ENCODE assay signal across 15 cellular contexts in the genomic region with DNA sequence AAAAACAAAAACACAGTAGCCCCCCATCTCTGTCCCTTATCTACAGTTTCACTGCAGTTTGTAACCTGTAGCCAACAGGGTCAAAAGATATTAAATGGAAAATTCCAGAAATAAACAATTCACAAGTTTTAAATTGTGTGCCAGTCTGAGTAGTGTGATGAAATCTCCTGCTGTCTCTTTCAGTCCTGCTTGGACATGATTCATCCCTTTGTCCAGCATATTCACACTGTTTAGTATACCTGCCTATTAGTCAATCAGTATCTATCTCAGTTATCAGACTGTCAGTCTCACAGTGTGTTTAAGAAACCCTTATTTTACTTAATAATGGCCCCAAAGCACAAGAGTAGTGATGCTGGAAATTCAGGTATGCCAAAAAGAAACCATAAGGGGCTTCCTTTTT. TPM values are rescaled to one million over a fixed set of nuclear protein-coding genes. Genes with fewer than 3 reads are reported as not detected.
DNase-seq lines count a peak whose midpoint lies in the region; ATAC-seq lines count a peak whose summit lies in the region.
"Had no signal": no experiment of that assay in that cellular context is flagged by ENCODE, and none has a peak within 500 bp of the region (broad histone marks: within the 10 kb centered on the region; RNA-seq: fewer than 3 reads in every experiment).

No MANE protein-coding gene starts in this region.

- H3K4me3 Mint-ChIP-seq in activated T-cell treated with anti-CD3 and anti-CD28 coated beads, Interleukin-2, amount 50 U/mL, for 72 hours, result peak overlapping the region in 1 of 2 donors; percentile 39
- no peak overlapping the region for H3K4me3 Mint-ChIP-seq in activated naive CD8-positive, alpha-beta T cell treated with anti-CD3 and anti-CD28 coated beads for 36 hours
- peak overlapping the region; percentile 29 to 72 (median 41) for H3K4me3 Mint-ChIP-seq in immature natural killer cell

- no peak for ATAC-seq in activated T-cell treated with anti-CD3 and anti-CD28 coated beads, Interleukin-2, amount 50 U/mL, for 72 hours (replicated peaks in 1 of 2)
- ATAC-seq in GM19397 (IDR thresholded peaks at IDR 0.05; ENCODE audit: unreplicated experiment), result no peak
- ATAC-seq: left ventricle myocardium superior had no signal

- H3K36me3 Mint-ChIP-seq in activated T-cell treated with anti-CD3 and anti-CD28 coated beads, Interleukin-2, amount 50 U/mL, for 72 hours (ENCODE audit: insufficient read depth in 2 of 2), result peaks cover 14 to 44% of the 10 kb centered on the region in 2 donors
- peaks cover 53% of the 10 kb centered on the region for H3K36me3 Mint-ChIP-seq in activated naive CD8-positive, alpha-beta T cell treated with anti-CD3 and anti-CD28 coated beads for 36 hours
- peaks cover 3 to 12% (median 7%) of the 10 kb centered on the region in 3 donors for H3K36me3 Mint-ChIP-seq in immature natural killer cell

- DNase-seq in activated T-cell treated with anti-CD3 and anti-CD28 coated beads, Interleukin-2, amount 50 U/mL, for 72 hours, result no peak
- DNase-seq in activated T-cell treated with anti-CD3 and anti-CD28 coated beads for 4 hours, result no peak
- no peak for DNase-seq in activated naive CD8-positive, alpha-beta T cell treated with anti-CD3 and anti-CD28 coated beads for 36 hours
- DNase-seq in immature natural killer cell, result no peak
- peak; percentile 43 for DNase-seq in skeletal muscle cell (ENCODE audit: low read depth)
- no peak for DNase-seq in SK-N-DZ (ENCODE audit: low spot score)
- DNase-seq in NOMO-1 treated with DMSO at 0.1 percent for 48 hours (lab: John Stamatoyannopoulos, UW; ENCODE audit: unreplicated experiment), result no peak
- DNase-seq: Caco-2, left ventricle myocardium superior, NCI-H1417, NCI-H446, retina, SW 1271 had no signal

- H3K4me1 Mint-ChIP-seq in activated T-cell treated with anti-CD3 and anti-CD28 coated beads, Interleukin-2, amount 50 U/mL, for 72 hours (ENCODE audit: low read depth), result peaks cover 77% of the 10 kb centered on the region
- peaks cover 58% of the 10 kb centered on the region for H3K4me1 Mint-ChIP-seq in activated naive CD8-positive, alpha-beta T cell treated with anti-CD3 and anti-CD28 coated beads for 36 hours
- peaks cover 86 to 100% of the 10 kb centered on the region in 2 donors for H3K4me1 Mint-ChIP-seq in immature natural killer cell

- H3K27ac Mint-ChIP-seq in activated T-cell treated with anti-CD3 and anti-CD28 coated beads, Interleukin-2, amount 50 U/mL, for 72 hours, result peak overlapping the region; percentile 82
- H3K27ac Mint-ChIP-seq in activated naive CD8-positive, alpha-beta T cell treated with anti-CD3 and anti-CD28 coated beads for 36 hours, result peak overlapping the region; percentile 23
- peak overlapping the region; percentile 12 to 71 (median 40) for H3K27ac Mint-ChIP-seq in immature natural killer cell

- H3K27me3 Mint-ChIP-seq in activated T-cell treated with anti-CD3 and anti-CD28 coated beads, Interleukin-2, amount 50 U/mL, for 72 hours (ENCODE audit: low read depth), result no peaks in the 10 kb centered on the region
- no peaks in the 10 kb centered on the region for H3K27me3 Mint-ChIP-seq in activated naive CD8-positive, alpha-beta T cell treated with anti-CD3 and anti-CD28 coated beads for 36 hours
- H3K27me3 Mint-ChIP-seq in immature natural killer cell (ENCODE audit: low read depth in 3 of 3), result peaks cover 5 to 6% (median 5%) of the 10 kb centered on the region in 3 donors

- H3K9me3 Mint-ChIP-seq in activated T-cell treated with anti-CD3 and anti-CD28 coated beads, Interleukin-2, amount 50 U/mL, for 72 hours, result peaks cover 6 to 9% of the 10 kb centered on the region in 2 donors
- H3K9me3 Mint-ChIP-seq in activated naive CD8-positive, alpha-beta T cell treated with anti-CD3 and anti-CD28 coated beads for 36 hours, result peaks cover 12% of the 10 kb centered on the region
- H3K9me3 Mint-ChIP-seq in immature natural killer cell, result no peaks in the 10 kb centered on the region

- no peak overlapping the region for H3K4me3 ChIP-seq in skeletal muscle cell (ENCODE audit: low read depth, low read length)
- H3K4me3 ChIP-seq: hepatocyte had no signal

RNA-seq across cellular contexts. Expression of a gene that starts 21.9 kb away (rescaled TPM):
- 100 to 1,000 TPM; 209 to 223 TPM for total RNA-seq in activated T-cell treated with anti-CD3 and anti-CD28 coated beads, Interleukin-2, amount 50 U/mL, for 72 hours
- 10 to 100 TPM; 85.1 to 88.8 TPM for total RNA-seq in activated naive CD8-positive, alpha-beta T cell treated with anti-CD3 and anti-CD28 coated beads for 36 hours
- polyA plus RNA-seq in immature natural killer cell, result 10 to 100 TPM; 26.0 to 61.8 (median 46.4) TPM
- 4.2 and 5.5 TPM in 2 replicates for polyA plus RNA-seq in SK-N-DZ (2014; cell fraction: cytosol; rRNA removed)
- polyA plus RNA-seq in SK-N-DZ (2014; cell fraction: nucleus; rRNA removed), result 3.8 and 4.0 TPM in 2 replicates

Comparison
In these comparisons a context has a peak if more than half of its experiments do, and no peak if none do; other contexts are left out.
1. H3K27ac Mint-ChIP-seq: peak in every context shown above with its lines; median percentile 82 in activated T-cell treated with anti-CD3 and anti-CD28 coated beads, Interleukin-2, amount 50 U/mL, for 72 hours; 40 in immature natural killer cell; 23 in activated naive CD8-positive, alpha-beta T cell treated with anti-CD3 and anti-CD28 coated beads for 36 hours.